Comparison of ENCODE assay signal across 8 cellular contexts in the genomic region with DNA sequence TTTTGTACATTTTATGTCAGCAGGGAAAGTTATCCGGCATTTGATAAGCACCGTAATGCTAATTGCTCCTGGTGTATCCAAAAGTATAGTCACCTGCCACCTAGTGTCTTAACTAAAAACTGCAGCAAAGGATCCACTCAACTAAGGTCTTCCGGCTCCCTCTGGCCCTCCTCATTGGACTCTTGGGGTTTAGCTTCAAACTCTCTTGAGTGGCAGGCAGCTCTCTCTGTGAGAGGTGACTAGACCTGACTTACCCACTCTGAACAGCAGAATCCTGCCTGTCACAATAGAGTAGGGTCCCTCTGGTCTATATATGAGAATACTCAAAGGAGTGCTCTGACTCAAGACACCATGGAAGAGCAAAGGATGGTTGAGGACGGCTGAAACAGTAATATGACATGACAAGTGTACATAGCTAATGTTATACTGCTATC.
DNase-seq lines count a peak whose midpoint lies in the region; ATAC-seq and TF ChIP-seq lines count a peak whose summit lies in the region.

No MANE protein-coding gene starts in this region.

- DNase-seq in BJ (ENCODE audit: low read depth) (no peak), NCI-H446 (lab: John Stamatoyannopoulos, UW) (peak; percentile 36 to 83), mesendoderm (peak; percentile 73), suprapubic skin (ENCODE audit: low spot score in 2 of 2) (no peak)
- DNase-seq in effector memory CD4-positive, alpha-beta T cell = peak; percentile 3 to 33 (median 7)

- no CpG with 5 or more reads among the region's 4 CpGs for WGBS in mesendoderm (ENCODE audit: extremely low coverage, insufficient coverage, low lambda C conversion rate)
- WGBS in suprapubic skin = 15% methylated on average over 4 of the region's 4 CpGs

- no peak overlapping the region for H2AK5ac ChIP-seq in mesendoderm (ENCODE audit: low read length)

- TF ChIP-seq CTCF in BJ (IDR thresholded peaks at IDR 0.05; ENCODE audit: insufficient read depth, low read depth, low read length) (peak; percentile 76), suprapubic skin (IDR thresholded peaks at IDR 0.05) (peak; percentile 55 to 82)

- no peak overlapping the region for H2BK15ac ChIP-seq in mesendoderm (replicated peaks; ENCODE audit: low read depth)

- H3K4me2 ChIP-seq in mesendoderm (ENCODE audit: low read length) = no peak overlapping the region

- no peak overlapping the region for H4K8ac ChIP-seq in mesendoderm (ENCODE audit: low read depth, low read length)

- H3K18ac ChIP-seq in mesendoderm (ENCODE audit: low read length) = no peak overlapping the region

- no peak overlapping the region for H4K5ac ChIP-seq in mesendoderm (ENCODE audit: low read length)

- no peak overlapping the region for H3K4ac ChIP-seq in mesendoderm (ENCODE audit: low read depth, low read length)

- H2BK5ac ChIP-seq in mesendoderm (ENCODE audit: low read length) = no peak overlapping the region

- no peaks in the 10 kb centered on the region for H3K9me3 ChIP-seq in effector memory CD4-positive, alpha-beta T cell (ENCODE audit: control insufficient read depth, low read length)
- H3K9me3 ChIP-seq in suprapubic skin = no peaks in the 10 kb centered on the region

- no peak for TF ChIP-seq POLR2A in suprapubic skin (IDR thresholded peaks at IDR 0.05)

- no peaks in the 10 kb centered on the region for H3K79me1 ChIP-seq in mesendoderm (ENCODE audit: low read length)

- H3K56ac ChIP-seq in mesendoderm (ENCODE audit: low read length) = no peak overlapping the region

- H3K4me3 ChIP-seq in BJ (ENCODE audit: low read depth, low read length) = no peak overlapping the region
- no peak overlapping the region for H3K4me3 ChIP-seq in effector memory CD4-positive, alpha-beta T cell (ENCODE audit: insufficient read depth, low read depth, low read length, poor library complexity, severe bottlenecking)
- no peak overlapping the region for H3K4me3 ChIP-seq in mesendoderm (ENCODE audit: low read length)
- H3K4me3 ChIP-seq in suprapubic skin = no peak overlapping the region

- peak; percentile 66 for ATAC-seq in GM18873 (IDR thresholded peaks at IDR 0.05; ENCODE audit: low FRiP score, unreplicated experiment)
- peak; percentile 75 for ATAC-seq in HG03139 (IDR thresholded peaks at IDR 0.05; ENCODE audit: unreplicated experiment)
- ATAC-seq in activated CD4-positive, CD25-positive, alpha-beta regulatory T cell treated with anti-CD3 and anti-CD28 coated beads, Interleukin-2, amount 50 U/mL, for 24 hours = peak; percentile 55 to 75

- no peaks in the 10 kb centered on the region for H3K79me2 ChIP-seq in mesendoderm (ENCODE audit: control insufficient read depth, insufficient read depth, low read length)

- no peaks in the 10 kb centered on the region for H3K4me1 ChIP-seq in effector memory CD4-positive, alpha-beta T cell (ENCODE audit: control insufficient read depth, insufficient read depth, low read length, poor library complexity, severe bottlenecking)
- H3K4me1 ChIP-seq in mesendoderm (ENCODE audit: control insufficient read depth, low read depth, low read length) = no peaks in the 10 kb centered on the region
- peaks cover 4% of the 10 kb centered on the region for H3K4me1 ChIP-seq in suprapubic skin

- H3K36me3 ChIP-seq in BJ (ENCODE audit: control insufficient read depth, insufficient read depth, low read length) = no peaks in the 10 kb centered on the region
- no peaks in the 10 kb centered on the region for H3K36me3 ChIP-seq in effector memory CD4-positive, alpha-beta T cell (ENCODE audit: control insufficient read depth, insufficient read depth, low read length)
- no peaks in the 10 kb centered on the region for H3K36me3 ChIP-seq in mesendoderm (ENCODE audit: control insufficient read depth, insufficient read depth, low read length)
- no peaks in the 10 kb centered on the region for H3K36me3 ChIP-seq in suprapubic skin

- no peak for TF ChIP-seq EP300 in suprapubic skin (IDR thresholded peaks at IDR 0.05)

- no peak overlapping the region for H3K9ac ChIP-seq in mesendoderm (ENCODE audit: low read length)

- CTCF ChIA-PET in BJ (lab: Yijun Ruan, JAX) = interaction anchor here (0.9 to 7.2 kb wide), 23 partner anchors 10 to 821 kb away, joined by 3 to 94 read pairs (median 4); partner anchors contain the start of gene ERAP1

- H2BK120ac ChIP-seq in mesendoderm (ENCODE audit: low read depth, low read length) = no peak overlapping the region

- H3K27ac ChIP-seq in effector memory CD4-positive, alpha-beta T cell (ENCODE audit: insufficient read depth, low read length, poor library complexity, severe bottlenecking) = no peak overlapping the region
- H3K27ac ChIP-seq in mesendoderm (ENCODE audit: low read depth, low read length) (no peak overlapping the region), suprapubic skin (no peak overlapping the region)

- POLR2A ChIA-PET in BJ (lab: Charles Lee) = no interaction called here

- H3K27me3 ChIP-seq in BJ (ENCODE audit: control insufficient read depth, insufficient read depth, low read length) (no peaks in the 10 kb centered on the region; the same call in 1 of the 2 replicates), mesendoderm (ENCODE audit: insufficient read depth, low read length, poor library complexity) (no peaks in the 10 kb centered on the region), suprapubic skin (no peaks in the 10 kb centered on the region)
- no peaks in the 10 kb centered on the region for H3K27me3 ChIP-seq in effector memory CD4-positive, alpha-beta T cell (replicated peaks; ENCODE audit: control insufficient read depth, insufficient read depth, low read length, poor library complexity, severe bottlenecking)

- no peak overlapping the region for H3K23ac ChIP-seq in mesendoderm (ENCODE audit: low read length)

Comparison
In these comparisons a context has a peak if more than half of its experiments do, and no peak if none do; other contexts are left out.
1. DNase-seq: peak in NCI-H446 (2 of 2), effector memory CD4-positive, alpha-beta T cell (3 of 3) and mesendoderm (single experiment); none in BJ (single experiment) and suprapubic skin (0 of 2).
2. Peak in every context shown above with its lines, with median percentiles within 50 percentile points of each other: ATAC-seq.